ENCODE assay signal across 18 cellular contexts in genomic region chr4:16687011-16687410, GRCh38.
A peak's percentile ranks its signal among the peaks of the same experiment; 100 is the strongest.
DNase-seq lines count a peak whose midpoint lies in the region; ATAC-seq and TF ChIP-seq lines count a peak whose summit lies in the region.
"Had no signal": no experiment of that assay in that cellular context is flagged by ENCODE, and none has a peak within 500 bp of the region (broad histone marks: within the 10 kb centered on the region; RNA-seq: fewer than 3 reads in every experiment).

No MANE protein-coding gene starts in this region.

- CTCF ChIA-PET in activated CD4-positive, alpha-beta T cell treated with anti-CD3 and anti-CD28 coated beads for 36 hours (lab: Charles Lee) = no interaction called here

- H3K27ac Mint-ChIP-seq in HFFc6 = peak overlapping the region; percentile 97
- no peak overlapping the region for H3K27ac Mint-ChIP-seq in activated CD4-positive, alpha-beta T cell treated with anti-CD3 and anti-CD28 coated beads for 36 hours

- H3K27me3 Mint-ChIP-seq in HFFc6 (ENCODE audit: insufficient read depth) = peaks cover 7% of the 10 kb centered on the region
- H3K27me3 Mint-ChIP-seq in activated CD4-positive, alpha-beta T cell treated with anti-CD3 and anti-CD28 coated beads for 36 hours = peaks cover 2% of the 10 kb centered on the region

- H3K9ac ChIP-seq in SK-N-MC (ENCODE audit: insufficient read length) (no peak overlapping the region), mesenchymal stem cell (ENCODE audit: low read length) (no peak overlapping the region)
- H3K9ac ChIP-seq: KMS-11 had no signal

- H4K8ac ChIP-seq in mesenchymal stem cell (ENCODE audit: low read length) = no peak overlapping the region

- no peak overlapping the region for H2AFZ ChIP-seq in mesenchymal stem cell (ENCODE audit: low read depth, low read length)

- H3K23ac ChIP-seq in mesenchymal stem cell (ENCODE audit: low read length in 2 of 2) = no peak overlapping the region

- 100% methylated on average over 1 of the region's 2 CpGs for WGBS in mesenchymal stem cell

- no peaks in the 10 kb centered on the region for H3K79me1 ChIP-seq in mesenchymal stem cell (replicated peaks; ENCODE audit: low read length, poor library complexity, severe bottlenecking)

- peaks cover 8% of the 10 kb centered on the region for H3K36me3 Mint-ChIP-seq in HFFc6 (ENCODE audit: low read depth)
- no peaks in the 10 kb centered on the region for H3K36me3 Mint-ChIP-seq in activated CD4-positive, alpha-beta T cell treated with anti-CD3 and anti-CD28 coated beads for 36 hours (ENCODE audit: low read depth)

- DNase-seq in HFFc6 (no peak), SK-N-MC (ENCODE audit: low read depth, low spot score) (no peak), mesenchymal stem cell (no peak), DMS153 (lab: John Stamatoyannopoulos, UW) (no peak), anterior cingulate cortex (lab: John Stamatoyannopoulos, UW) (no peak), pons (ENCODE audit: low spot score) (no peak)
- DNase-seq in activated CD4-positive, alpha-beta T cell treated with anti-CD3 and anti-CD28 coated beads for 36 hours = no peak
- DNase-seq: DMS79 treated with DMSO at 0.1 percent for 48 hours, GOT3, HCEC 1CT, NCI-H1105, NCI-H146, NCI-H2029, NCI-H226, NCI-H510A treated with DMSO at 0.1 percent for 48 hours, OCI-M1 had no signal

- H2BK5ac ChIP-seq in mesenchymal stem cell (ENCODE audit: low read depth, low read length, poor library complexity, severe bottlenecking) = no peak overlapping the region

- H3K9me3 ChIP-seq in SK-N-MC (ENCODE audit: low read depth, low read length) = no peaks in the 10 kb centered on the region
- no peaks in the 10 kb centered on the region for H3K9me3 ChIP-seq in mesenchymal stem cell (ENCODE audit: control insufficient read depth, low read length)

- H3K4ac ChIP-seq in mesenchymal stem cell (ENCODE audit: low read depth in 1 of 2, low read length in 2 of 2) = no peak overlapping the region

- H3K4me3 ChIP-seq in SK-N-MC = no peak overlapping the region
- no peak overlapping the region for H3K4me3 ChIP-seq in mesenchymal stem cell (ENCODE audit: insufficient read depth in 1 of 2, low read depth in 1 of 2, low read length in 2 of 2)

- H3K4me3 Mint-ChIP-seq in HFFc6 = peak overlapping the region; percentile 44
- H3K4me3 Mint-ChIP-seq in activated CD4-positive, alpha-beta T cell treated with anti-CD3 and anti-CD28 coated beads for 36 hours = no peak overlapping the region

- peak overlapping the region; percentile 8 for H2BK120ac ChIP-seq in mesenchymal stem cell (ENCODE audit: low read depth, low read length)

- H3K4me2 ChIP-seq in mesenchymal stem cell (ENCODE audit: low read length, poor library complexity, severe bottlenecking) = no peak overlapping the region
- H3K4me2 ChIP-seq: KMS-11 had no signal

- POLR2A ChIA-PET in activated CD4-positive, alpha-beta T cell treated with anti-CD3 and anti-CD28 coated beads for 36 hours (lab: Charles Lee) = no interaction called here

- no peak overlapping the region for H2BK12ac ChIP-seq in mesenchymal stem cell (ENCODE audit: low read length in 2 of 2)

- intact Hi-C loops in activated CD4-positive, alpha-beta T cell treated with anti-CD3 and anti-CD28 coated beads for 36 hours (cut with DNase I, micrococcal nuclease) = no loop called here

- H3K18ac ChIP-seq in mesenchymal stem cell (ENCODE audit: low read depth in 1 of 2, low read length in 2 of 2) = no peak overlapping the region

- H3K27me3 ChIP-seq in mesenchymal stem cell (ENCODE audit: control insufficient read depth in 1 of 2, insufficient read depth in 1 of 2, low read length in 2 of 2) = no peaks in the 10 kb centered on the region

- H3K4me1 ChIP-seq in mesenchymal stem cell (ENCODE audit: control insufficient read depth, insufficient read depth, low read depth, low read length) = no peaks in the 10 kb centered on the region

- H3K14ac ChIP-seq in mesenchymal stem cell (ENCODE audit: low read length in 2 of 2) = no peak overlapping the region

- no peak overlapping the region for H4K91ac ChIP-seq in mesenchymal stem cell (ENCODE audit: low read length)

- H3K36me3 ChIP-seq in SK-N-MC (ENCODE audit: insufficient read depth, low read length) = 0 out of 2 replicates have a peak, but pooled peaks cover 2% of the 10 kb centered on the region
- H3K36me3 ChIP-seq in mesenchymal stem cell (ENCODE audit: control insufficient read depth in 1 of 2, insufficient read depth in 2 of 2, low read depth in 1 of 2, low read length in 2 of 2) = no peaks in the 10 kb centered on the region

- peak overlapping the region; percentile 90 for H3K27ac ChIP-seq in SK-N-MC
- no peak overlapping the region for H3K27ac ChIP-seq in mesenchymal stem cell (ENCODE audit: low read length, poor library complexity, severe bottlenecking)
- H3K27ac ChIP-seq: C4-2B, KMS-11 had no signal

- no peak for TF ChIP-seq CTCF in HFFc6 (IDR thresholded peaks at IDR 0.05)

- no peak for ATAC-seq in activated CD4-positive, alpha-beta T cell treated with anti-CD3 and anti-CD28 coated beads for 36 hours

- no peak overlapping the region for H2AK5ac ChIP-seq in mesenchymal stem cell (ENCODE audit: low read length, severe bottlenecking)

- peaks cover 79% of the 10 kb centered on the region for H3K4me1 Mint-ChIP-seq in HFFc6 (ENCODE audit: low read depth)
- no peaks in the 10 kb centered on the region for H3K4me1 Mint-ChIP-seq in activated CD4-positive, alpha-beta T cell treated with anti-CD3 and anti-CD28 coated beads for 36 hours

- H3K9me3 Mint-ChIP-seq in HFFc6 = peaks cover 9% of the 10 kb centered on the region
- H3K9me3 Mint-ChIP-seq in activated CD4-positive, alpha-beta T cell treated with anti-CD3 and anti-CD28 coated beads for 36 hours (ENCODE audit: low read depth) = no peaks in the 10 kb centered on the region

- no peak overlapping the region for H2BK15ac ChIP-seq in mesenchymal stem cell (ENCODE audit: low read depth, poor library complexity, severe bottlenecking)
